9 cellular contexts compared by ENCODE assay signal in genomic region chr16:8622315-8622656, GRCh38. TPM values are rescaled to one million over a fixed set of nuclear protein-coding genes. Genes with fewer than 3 reads are reported as not detected.
DNase-seq lines count a peak whose midpoint lies in the region; ATAC-seq and TF ChIP-seq lines count a peak whose summit lies in the region.
"Had no signal": no experiment of that assay in that cellular context is flagged by ENCODE, and none has a peak within 500 bp of the region (broad histone marks: within the 10 kb centered on the region; RNA-seq: fewer than 3 reads in every experiment).

No MANE protein-coding gene starts in this region.

- no peaks in the 10 kb centered on the region for H3K9me3 Mint-ChIP-seq in CD4-positive, alpha-beta memory T cell
- no peaks in the 10 kb centered on the region for H3K9me3 Mint-ChIP-seq in activated CD8-positive, alpha-beta T cell treated with anti-CD3 and anti-CD28 coated beads, Interleukin-2, amount 10 ng/mL, durations not matched to agents 7 days and 5 days (ENCODE audit: insufficient read depth)

- peak overlapping the region; percentile 71 to 96 for H3K4me3 ChIP-seq in CD4-positive, alpha-beta memory T cell (ENCODE audit: low read length in 2 of 2)
- peak overlapping the region; percentile 99 for H3K4me3 ChIP-seq in iPS-18c (ENCODE audit: insufficient read depth, low read depth, low read length)
- H3K4me3 ChIP-seq in thoracic aorta: peak overlapping the region; percentile 90

- H3K36me3 Mint-ChIP-seq in CD4-positive, alpha-beta memory T cell: peaks cover 6 to 26% of the 10 kb centered on the region in 2 donors
- H3K36me3 Mint-ChIP-seq in activated CD8-positive, alpha-beta T cell treated with anti-CD3 and anti-CD28 coated beads, Interleukin-2, amount 10 ng/mL, durations not matched to agents 7 days and 5 days (ENCODE audit: low read depth): peaks cover 12% of the 10 kb centered on the region

- H3K27me3 Mint-ChIP-seq in CD4-positive, alpha-beta memory T cell: peaks cover 0 to 3% of the 10 kb centered on the region in 2 donors
- peaks cover 14% of the 10 kb centered on the region for H3K27me3 Mint-ChIP-seq in activated CD8-positive, alpha-beta T cell treated with anti-CD3 and anti-CD28 coated beads, Interleukin-2, amount 10 ng/mL, durations not matched to agents 7 days and 5 days (ENCODE audit: low read depth)

- peak overlapping the region in 6 of 7 donors; percentile 77 to 94 (median 91) for H3K27ac Mint-ChIP-seq in CD4-positive, alpha-beta memory T cell
- peak overlapping the region; percentile 88 for H3K27ac Mint-ChIP-seq in activated CD8-positive, alpha-beta T cell treated with anti-CD3 and anti-CD28 coated beads, Interleukin-2, amount 10 ng/mL, durations not matched to agents 7 days and 5 days

- no peak for TF ChIP-seq CTCF in thoracic aorta (IDR thresholded peaks at IDR 0.05)

- CTCF ChIA-PET in CD4-positive, alpha-beta memory T cell (lab: Charles Lee; ENCODE audit: partially characterized antibody): no interaction called here
- CTCF ChIA-PET in activated CD8-positive, alpha-beta T cell treated with anti-CD3 and anti-CD28 coated beads, Interleukin-2, amount 10 ng/mL, durations not matched to agents 7 days and 5 days (lab: Charles Lee): interaction anchor here (1.1 to 1.5 kb wide), 3 partner anchors 52 to 55 kb away, joined by 3 to 4 read pairs (median 3); partner anchors contain the start of gene ABAT

- intact Hi-C loops in CD4-positive, alpha-beta memory T cell (cut with micrococcal nuclease): loop anchor here (10.0 kb wide), 1 partner anchor 473 kb away; the partner anchor contains the start of gene HAPSTR1

- ATAC-seq in HG02642 (IDR thresholded peaks at IDR 0.05; ENCODE audit: poor library complexity, unreplicated experiment) (peak; percentile 11), thoracic aorta (ENCODE audit: insufficient number of reproducible peaks, low FRiP score, low read depth) (no peak), GM18498 (IDR thresholded peaks at IDR 0.05; ENCODE audit: unreplicated experiment) (no peak)
- no peak for ATAC-seq in activated CD8-positive, alpha-beta T cell treated with anti-CD3 and anti-CD28 coated beads, Interleukin-2, amount 10 ng/mL, durations not matched to agents 7 days and 5 days

- H3K4me1 Mint-ChIP-seq in CD4-positive, alpha-beta memory T cell: peaks cover 14 to 38% (median 19%) of the 10 kb centered on the region in 4 donors
- H3K4me1 Mint-ChIP-seq in activated CD8-positive, alpha-beta T cell treated with anti-CD3 and anti-CD28 coated beads, Interleukin-2, amount 10 ng/mL, durations not matched to agents 7 days and 5 days (ENCODE audit: low read depth): peaks cover 20% of the 10 kb centered on the region

- H3K9me3 ChIP-seq in CD4-positive, alpha-beta memory T cell (ENCODE audit: control insufficient read depth in 1 of 2, low read length in 2 of 2): no peaks in the 10 kb centered on the region
- H3K9me3 ChIP-seq in iPS-18c (ENCODE audit: control insufficient read depth, insufficient read depth, low read length) (no peaks in the 10 kb centered on the region), thoracic aorta (no peaks in the 10 kb centered on the region)

- no peaks in the 10 kb centered on the region for H3K27me3 ChIP-seq in CD4-positive, alpha-beta memory T cell (ENCODE audit: insufficient read depth, low read length)
- H3K27me3 ChIP-seq in thoracic aorta (replicated peaks; ENCODE audit: insufficient read depth): no peaks in the 10 kb centered on the region

- POLR2A ChIA-PET in CD4-positive, alpha-beta memory T cell (lab: Charles Lee; ENCODE audit: partially characterized antibody): interaction anchor here (0.9 to 1.6 kb wide), 4 partner anchors 8 to 469 kb away, joined by 3 to 5 read pairs (median 4); partner anchors contain the start of gene HAPSTR1
- POLR2A ChIA-PET in activated CD8-positive, alpha-beta T cell treated with anti-CD3 and anti-CD28 coated beads, Interleukin-2, amount 10 ng/mL, durations not matched to agents 7 days and 5 days (lab: Charles Lee): interaction anchor here (1.4 kb wide), 1 partner anchor 247 kb away, joined by 3 read pairs; the partner anchor contains the start of gene CARHSP1

- H3K36me3 ChIP-seq in CD4-positive, alpha-beta memory T cell (ENCODE audit: insufficient read depth, low read length): peaks cover 15% of the 10 kb centered on the region
- peaks cover 14% of the 10 kb centered on the region for H3K36me3 ChIP-seq in thoracic aorta

- H3K27ac ChIP-seq in CD4-positive, alpha-beta memory T cell (ENCODE audit: low read depth, low read length): peak overlapping the region; percentile 92
- H3K27ac ChIP-seq in thoracic aorta: no peak overlapping the region

- peak in 1 of 5 donors; percentile 2 for DNase-seq in CD4-positive, alpha-beta memory T cell
- DNase-seq in activated CD8-positive, alpha-beta T cell treated with anti-CD3 and anti-CD28 coated beads, Interleukin-2, amount 10 ng/mL, durations not matched to agents 7 days and 5 days: no peak
- DNase-seq in thoracic aorta (ENCODE audit: low spot score) (no peak), anterior cingulate cortex (lab: John Stamatoyannopoulos, UW) (no peak), NCI-H526 treated with DMSO at 0.1 percent for 48 hours (lab: John Stamatoyannopoulos, UW) (no peak)

- peak overlapping the region; percentile 89 to 98 (median 94) for H3K4me3 Mint-ChIP-seq in CD4-positive, alpha-beta memory T cell
- peak overlapping the region; percentile 95 for H3K4me3 Mint-ChIP-seq in activated CD8-positive, alpha-beta T cell treated with anti-CD3 and anti-CD28 coated beads, Interleukin-2, amount 10 ng/mL, durations not matched to agents 7 days and 5 days

- peaks cover 15% of the 10 kb centered on the region for H3K4me1 ChIP-seq in CD4-positive, alpha-beta memory T cell (ENCODE audit: insufficient read depth, low read length)
- peaks cover 9 to 18% of the 10 kb centered on the region in 2 donors for H3K4me1 ChIP-seq in thoracic aorta (ENCODE audit: control insufficient read depth in 1 of 2, low read depth in 2 of 2)

RNA-seq across cellular contexts. Expression of gene METTL22, which starts 0.8 kb away (rescaled TPM):
- total RNA-seq in CD4-positive, alpha-beta memory T cell: 10 to 100 TPM; 42.9 to 49.8 TPM
- polyA plus RNA-seq in CD4-positive, alpha-beta memory T cell: 10 to 100 TPM in 1 of 2 donors, 1 to 10 TPM in 1; 6.2 to 14.2 TPM
- total RNA-seq in activated CD8-positive, alpha-beta T cell treated with anti-CD3 and anti-CD28 coated beads, Interleukin-2, amount 10 ng/mL, durations not matched to agents 7 days and 5 days: 10 to 100 TPM; 26.7 to 27.4 TPM
- 10 to 100 TPM; 19.6 to 34.6 TPM for total RNA-seq in thoracic aorta

RNA-seq across cellular contexts. Expression of gene TMEM114, which starts 32.0 kb away (rescaled TPM):
- not detected for total RNA-seq in CD4-positive, alpha-beta memory T cell
- not detected for polyA plus RNA-seq in CD4-positive, alpha-beta memory T cell
- not detected for total RNA-seq in activated CD8-positive, alpha-beta T cell treated with anti-CD3 and anti-CD28 coated beads, Interleukin-2, amount 10 ng/mL, durations not matched to agents 7 days and 5 days
- total RNA-seq in thoracic aorta: not detected
- total RNA-seq: pulmonary artery endothelial cell had no signal

RNA-seq across cellular contexts. Expression of gene ABAT, which starts 52.1 kb away (rescaled TPM):
- 10 to 100 TPM; 10.0 to 10.8 TPM for total RNA-seq in CD4-positive, alpha-beta memory T cell
- 1 to 10 TPM; 2.8 to 3.1 TPM for polyA plus RNA-seq in CD4-positive, alpha-beta memory T cell
- 1 to 10 TPM; 2.9 to 3.0 TPM for total RNA-seq in activated CD8-positive, alpha-beta T cell treated with anti-CD3 and anti-CD28 coated beads, Interleukin-2, amount 10 ng/mL, durations not matched to agents 7 days and 5 days
- 1 to 10 TPM; 9.3 to 9.8 TPM for total RNA-seq in thoracic aorta
